8 cellular contexts compared by ENCODE assay signal in genomic region chr14:56460469-56460868, GRCh38.
"Had no signal": no experiment of that assay in that cellular context is flagged by ENCODE, and none has a peak within 500 bp of the region (broad histone marks: within the 10 kb centered on the region; RNA-seq: fewer than 3 reads in every experiment).

No MANE protein-coding gene starts in this region.

- H3K9me3 ChIP-seq: HAP-1 had no signal

- H3K27ac Mint-ChIP-seq: HFFc6, IgD-negative memory B cell had no signal

- H3K36me3 Mint-ChIP-seq: IgD-negative memory B cell had no signal

- H3K4me1 ChIP-seq: HAP-1 had no signal

- DNase-seq: GM23248, GOT3, H7, HFFc6 had no signal

- H3K9me3 Mint-ChIP-seq: HFFc6 had no signal

- FAIRE-seq: HepG2 had no signal

- H3K4me3 Mint-ChIP-seq: HFFc6, IgD-negative memory B cell had no signal

- H3K36me3 ChIP-seq: HAP-1 had no signal

- H3K27ac ChIP-seq: GM23248, HL-60 had no signal

- H3K4me1 Mint-ChIP-seq: IgD-negative memory B cell had no signal

- H3K4me3 ChIP-seq: GM23248, HAP-1 had no signal

- H3K9ac ChIP-seq: GM23248 had no signal
